10 cellular contexts compared by ENCODE assay signal in the genomic region with DNA sequence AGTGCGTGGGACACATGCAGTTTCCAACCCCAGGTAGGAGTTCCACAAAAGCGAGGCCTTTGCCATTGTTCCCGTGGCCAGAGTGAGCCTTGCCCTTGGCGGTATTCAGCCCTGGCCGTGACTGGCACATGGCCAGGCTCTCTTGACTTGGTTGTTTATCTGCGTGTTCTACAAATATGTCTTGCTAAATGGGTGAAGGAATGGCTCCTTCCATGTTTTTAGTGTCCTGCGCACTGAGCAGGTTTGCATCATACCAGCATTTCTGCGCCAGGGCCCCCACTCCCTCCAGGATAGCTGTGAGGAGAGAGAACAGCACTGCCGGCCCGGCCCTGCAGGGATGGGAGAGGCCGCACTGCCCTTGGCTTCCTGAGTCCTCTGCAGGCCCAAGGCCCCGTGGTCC. TPM values are rescaled to one million over a fixed set of nuclear protein-coding genes. Genes with fewer than 3 reads are reported as not detected.
DNase-seq lines count a peak whose midpoint lies in the region; TF ChIP-seq lines count a peak whose summit lies in the region.
"Had no signal": no experiment of that assay in that cellular context is flagged by ENCODE, and none has a peak within 500 bp of the region (broad histone marks: within the 10 kb centered on the region; RNA-seq: fewer than 3 reads in every experiment).

No MANE protein-coding gene starts in this region.

- no peak for TF ChIP-seq CTCF in breast epithelium (IDR thresholded peaks at IDR 0.05)
- TF ChIP-seq CTCF in liver (IDR thresholded peaks at IDR 0.05; ENCODE audit: low read depth, low read length, missing input control), result no peak
- no peak for TF ChIP-seq CTCF in testis (IDR thresholded peaks at IDR 0.05)

- TF ChIP-seq POLR2A in breast epithelium (IDR thresholded peaks at IDR 0.05), result no peak
- TF ChIP-seq POLR2A in testis (IDR thresholded peaks at IDR 0.05), result no peak

- TF ChIP-seq RAD21 in liver (IDR thresholded peaks at IDR 0.05), result peak; percentile 3 to 35

- H3K9ac ChIP-seq in liver (ENCODE audit: low read depth in 1 of 2, low read length in 2 of 2), result peak overlapping the region in 1 of 2 donors; percentile 39

- H3K4me3 ChIP-seq in breast epithelium (peak overlapping the region in 1 of 3 donors; percentile 15), liver (ENCODE audit: low read depth in 1 of 3, low read length in 3 of 3) (no peak overlapping the region), testis (no peak overlapping the region)
- H3K4me3 ChIP-seq: A549 had no signal

- intact Hi-C loops in breast epithelium (cut with DNase I; ENCODE audit: low total_unique reads) (loop anchor here (5.0 kb wide), 1 partner anchor 117 kb away; no protein-coding TSS in a partner anchor), testis (cut with DNase I; ENCODE audit: low total_unique reads) (no loop called here)

- H3K9me3 ChIP-seq in breast epithelium, result no peaks in the 10 kb centered on the region
- H3K9me3 ChIP-seq in liver (ENCODE audit: control insufficient read depth in 4 of 4, low read length in 3 of 4), result no peaks in the 10 kb centered on the region
- no peaks in the 10 kb centered on the region for H3K9me3 ChIP-seq in testis
- H3K9me3 ChIP-seq: A549, neutrophil had no signal

- DNase-seq in NCI-H748 (lab: John Stamatoyannopoulos, UW; ENCODE audit: unreplicated experiment) (peak; percentile 12), NCI-H748 treated with DMSO at 0.1 percent for 48 hours (lab: John Stamatoyannopoulos, UW) (no peak), breast epithelium (ENCODE audit: low spot score in 2 of 2) (peak; percentile 59 to 85), testis (peak; percentile 86), HuH-7 (ENCODE audit: low spot score) (no peak), NCI-H2107 (lab: John Stamatoyannopoulos, UW) (no peak), SHP77 treated with DMSO at 0.1 percent for 48 hours (lab: John Stamatoyannopoulos, UW) (no peak)

- H3K27ac ChIP-seq in breast epithelium (peak overlapping the region; percentile 84 to 88), liver (ENCODE audit: low read depth in 1 of 2, low read length in 2 of 2) (peak overlapping the region; percentile 62 to 68), testis (peak overlapping the region; percentile 81 to 83)
- H3K27ac ChIP-seq: neutrophil had no signal

- no peaks in the 10 kb centered on the region for H3K27me3 ChIP-seq in breast epithelium
- H3K27me3 ChIP-seq in liver (ENCODE audit: control insufficient read depth in 4 of 4, insufficient read depth in 4 of 4, low read length in 3 of 4), result no peaks in the 10 kb centered on the region
- no peaks in the 10 kb centered on the region for H3K27me3 ChIP-seq in testis
- H3K27me3 ChIP-seq: neutrophil had no signal

- WGBS in liver, result 37% methylated on average over 12 of the region's 12 CpGs
- 37 to 64% methylated on average over 8 to 12 of the region's 12 CpGs for WGBS in testis, 2 donors

- H3K36me3 ChIP-seq in breast epithelium (no peaks in the 10 kb centered on the region), liver (ENCODE audit: control insufficient read depth in 4 of 4, insufficient read depth in 3 of 4, low read depth in 1 of 4, low read length in 3 of 4) (peaks cover 8 to 49% (median 29%) of the 10 kb centered on the region in 4 donors), testis (ENCODE audit: low read depth, missing control alignments) (no peaks in the 10 kb centered on the region)

- H3K4me1 ChIP-seq in breast epithelium (peaks cover 0 to 14% of the 10 kb centered on the region in 2 donors), liver (ENCODE audit: control insufficient read depth in 4 of 4, insufficient read depth in 4 of 4, low read length in 3 of 4) (peaks cover 4 to 45% (median 39%) of the 10 kb centered on the region in 4 donors), testis (peaks cover 34% of the 10 kb centered on the region)
- H3K4me1 ChIP-seq: A549 had no signal

TF ChIP-seq in liver, 16 proteins besides CTCF, POLR2A, EP300 and RAD21:
- peak in 1 of 2 donors; percentile 12 for TF ChIP-seq EGR1 (IDR thresholded peaks at IDR 0.05; ENCODE audit: low read depth in 2 of 2)
- TF ChIP-seq GABPA (IDR thresholded peaks at IDR 0.05 in 1 of 2, conservative IDR thresholded peaks at IDR 0.05 in 1 of 2), result no peak
- peak; percentile 56 to 77 for TF ChIP-seq HNF4A (conservative IDR thresholded peaks at IDR 0.05)
- TF ChIP-seq NR2F2 (IDR thresholded peaks at IDR 0.05), result peak; percentile 2
- TF ChIP-seq RXRA (IDR thresholded peaks at IDR 0.05), result peak; percentile 35 to 65
- TF ChIP-seq, protein P1, sequence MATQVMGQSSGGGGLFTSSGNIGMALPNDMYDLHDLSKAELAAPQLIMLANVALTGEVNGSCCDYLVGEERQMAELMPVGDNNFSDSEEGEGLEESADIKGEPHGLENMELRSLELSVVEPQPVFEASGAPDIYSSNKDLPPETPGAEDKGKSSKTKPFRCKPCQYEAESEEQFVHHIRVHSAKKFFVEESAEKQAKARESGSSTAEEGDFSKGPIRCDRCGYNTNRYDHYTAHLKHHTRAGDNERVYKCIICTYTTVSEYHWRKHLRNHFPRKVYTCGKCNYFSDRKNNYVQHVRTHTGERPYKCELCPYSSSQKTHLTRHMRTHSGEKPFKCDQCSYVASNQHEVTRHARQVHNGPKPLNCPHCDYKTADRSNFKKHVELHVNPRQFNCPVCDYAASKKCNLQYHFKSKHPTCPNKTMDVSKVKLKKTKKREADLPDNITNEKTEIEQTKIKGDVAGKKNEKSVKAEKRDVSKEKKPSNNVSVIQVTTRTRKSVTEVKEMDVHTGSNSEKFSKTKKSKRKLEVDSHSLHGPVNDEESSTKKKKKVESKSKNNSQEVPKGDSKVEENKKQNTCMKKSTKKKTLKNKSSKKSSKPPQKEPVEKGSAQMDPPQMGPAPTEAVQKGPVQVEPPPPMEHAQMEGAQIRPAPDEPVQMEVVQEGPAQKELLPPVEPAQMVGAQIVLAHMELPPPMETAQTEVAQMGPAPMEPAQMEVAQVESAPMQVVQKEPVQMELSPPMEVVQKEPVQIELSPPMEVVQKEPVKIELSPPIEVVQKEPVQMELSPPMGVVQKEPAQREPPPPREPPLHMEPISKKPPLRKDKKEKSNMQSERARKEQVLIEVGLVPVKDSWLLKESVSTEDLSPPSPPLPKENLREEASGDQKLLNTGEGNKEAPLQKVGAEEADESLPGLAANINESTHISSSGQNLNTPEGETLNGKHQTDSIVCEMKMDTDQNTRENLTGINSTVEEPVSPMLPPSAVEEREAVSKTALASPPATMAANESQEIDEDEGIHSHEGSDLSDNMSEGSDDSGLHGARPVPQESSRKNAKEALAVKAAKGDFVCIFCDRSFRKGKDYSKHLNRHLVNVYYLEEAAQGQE (IDR thresholded peaks at IDR 0.05), result peak; percentile 55
- TF ChIP-seq MAX (IDR thresholded peaks at IDR 0.05), result no peak
- peak; percentile 36 for TF ChIP-seq FOXA2 (IDR thresholded peaks at IDR 0.05)
- TF ChIP-seq SP1 (IDR thresholded peaks at IDR 0.05), result peak; percentile 38
- peak in 1 of 2 donors; percentile 37 for TF ChIP-seq JUND (IDR thresholded peaks at IDR 0.05)
- TF ChIP-seq TAF1 (conservative IDR thresholded peaks at IDR 0.05), result no peak
- TF ChIP-seq FOXA1 (IDR thresholded peaks at IDR 0.05), result no peak
- TF ChIP-seq, protein P2, sequence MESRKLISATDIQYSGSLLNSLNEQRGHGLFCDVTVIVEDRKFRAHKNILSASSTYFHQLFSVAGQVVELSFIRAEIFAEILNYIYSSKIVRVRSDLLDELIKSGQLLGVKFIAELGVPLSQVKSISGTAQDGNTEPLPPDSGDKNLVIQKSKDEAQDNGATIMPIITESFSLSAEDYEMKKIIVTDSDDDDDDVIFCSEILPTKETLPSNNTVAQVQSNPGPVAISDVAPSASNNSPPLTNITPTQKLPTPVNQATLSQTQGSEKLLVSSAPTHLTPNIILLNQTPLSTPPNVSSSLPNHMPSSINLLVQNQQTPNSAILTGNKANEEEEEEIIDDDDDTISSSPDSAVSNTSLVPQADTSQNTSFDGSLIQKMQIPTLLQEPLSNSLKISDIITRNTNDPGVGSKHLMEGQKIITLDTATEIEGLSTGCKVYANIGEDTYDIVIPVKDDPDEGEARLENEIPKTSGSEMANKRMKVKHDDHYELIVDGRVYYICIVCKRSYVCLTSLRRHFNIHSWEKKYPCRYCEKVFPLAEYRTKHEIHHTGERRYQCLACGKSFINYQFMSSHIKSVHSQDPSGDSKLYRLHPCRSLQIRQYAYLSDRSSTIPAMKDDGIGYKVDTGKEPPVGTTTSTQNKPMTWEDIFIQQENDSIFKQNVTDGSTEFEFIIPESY (IDR thresholded peaks at IDR 0.05), result no peak
- TF ChIP-seq, protein P3, sequence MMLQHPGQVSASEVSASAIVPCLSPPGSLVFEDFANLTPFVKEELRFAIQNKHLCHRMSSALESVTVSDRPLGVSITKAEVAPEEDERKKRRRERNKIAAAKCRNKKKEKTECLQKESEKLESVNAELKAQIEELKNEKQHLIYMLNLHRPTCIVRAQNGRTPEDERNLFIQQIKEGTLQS (IDR thresholded peaks at IDR 0.05), result no peak
- no peak for TF ChIP-seq HNF4G (IDR thresholded peaks at IDR 0.05)
- TF ChIP-seq YY1 (IDR thresholded peaks at IDR 0.05), result peak; percentile 88
TF ChIP-seq in liver: peak in this region for 9.

RNA-seq across cellular contexts. Expression of gene POLR3H, which starts 20.0 kb away (rescaled TPM):
- 10 to 100 TPM; 18.2 to 26.5 (median 20.2) TPM for total RNA-seq in breast epithelium
- total RNA-seq in liver, result 10 to 100 TPM; 11.7 to 21.9 TPM
- 10 to 100 TPM; 32.2 to 37.7 TPM for polyA plus RNA-seq in liver
- total RNA-seq in testis, result 10 to 100 TPM; 23.3 to 24.6 TPM
- 38.9 TPM for polyA plus RNA-seq in testis (ENCODE audit: insufficient read depth, low read depth, low replicate concordance)

RNA-seq across cellular contexts. Expression of gene CSDC2, which starts 36.5 kb away (rescaled TPM):
- 1 to 10 TPM in 2 of 3 donors, not detected in 1; 1.6 to 1.9 TPM for total RNA-seq in breast epithelium
- under 1 TPM; 0.17 to 0.33 TPM for total RNA-seq in liver
- polyA plus RNA-seq in liver, result 10 to 100 TPM in 1 of 2 donors, under 1 TPM in 1; 0.42 to 12.2 TPM
- total RNA-seq in testis, result 10 to 100 TPM; 76.5 to 87.0 TPM
- polyA plus RNA-seq in testis (ENCODE audit: insufficient read depth, low read depth, low replicate concordance), result 50.1 TPM

RNA-seq across cellular contexts. Expression of gene ACO2, which starts 55.4 kb away (rescaled TPM):
- 10 to 100 TPM; 58.1 to 92.2 (median 65.2) TPM for total RNA-seq in breast epithelium
- total RNA-seq in liver, result 10 to 100 TPM; 62.8 to 75.1 TPM
- polyA plus RNA-seq in liver, result 10 to 100 TPM; 45.3 to 76.1 TPM
- total RNA-seq in testis, result 100 to 1,000 TPM; 133 to 178 TPM
- 113 TPM for polyA plus RNA-seq in testis (ENCODE audit: insufficient read depth, low read depth, low replicate concordance)

RNA-seq across cellular contexts. Expression of gene PHF5A, which starts 55.8 kb away (rescaled TPM):
- total RNA-seq in breast epithelium (10 to 100 TPM; 42.0 to 46.0 (median 43.8) TPM), liver (10 to 100 TPM; 27.3 to 31.7 TPM), testis (10 to 100 TPM; 33.7 to 35.1 TPM)
- polyA plus RNA-seq in liver (10 to 100 TPM; 15.8 to 19.1 TPM), testis (ENCODE audit: insufficient read depth, low read depth, low replicate concordance) (42.8 TPM)

Comparison
In these comparisons a context has a peak if more than half of its experiments do, and no peak if none do; other contexts are left out.
1. DNase-seq: peak in NCI-H748 (single experiment), breast epithelium (2 of 2) and testis (single experiment); none in NCI-H748 treated with DMSO at 0.1 percent for 48 hours (single experiment), HuH-7 (single experiment), NCI-H2107 (single experiment) and SHP77 treated with DMSO at 0.1 percent for 48 hours (single experiment).
2. RNA of gene CSDC2, which starts 36.5 kb away (total RNA-seq): 76.5 to 87.0 TPM in testis; 1.6 to 1.9 TPM in breast epithelium and 0.17 to 0.33 TPM in liver; every median in the first group is over 10 times any median in the second.
3. Peak in every context shown above with its lines, with median percentiles within 50 percentile points of each other: H3K27ac ChIP-seq.